9 cellular contexts compared by ENCODE assay signal in genomic region chr11:134411887-134412507, GRCh38. TPM values are rescaled to one million over a fixed set of nuclear protein-coding genes. Genes with fewer than 3 reads are reported as not detected.
DNase-seq lines count a peak whose midpoint lies in the region; ATAC-seq, FAIRE-seq and TF ChIP-seq lines count a peak whose summit lies in the region.
"Had no signal": no experiment of that assay in that cellular context is flagged by ENCODE, and none has a peak within 500 bp of the region (broad histone marks: within the 10 kb centered on the region; RNA-seq: fewer than 3 reads in every experiment).

B3GAT1 (minus strand) TSS chr11:134412242; CDS start chr11:134387659, 24,583 bp downstream.

- peak; percentile 10 for DNase-seq in stimulated activated CD4-positive, alpha-beta T cell treated with anti-CD3 and anti-CD28 coated beads, Interleukin-12 subunit alpha, Interleukin-12 subunit beta, amount 100 ng/mL, for 4 hours
- DNase-seq in stimulated activated CD4-positive, alpha-beta T cell treated with anti-CD3 and anti-CD28 coated beads, Interleukin-4, amount 100 ng/mL, for 24 hours = no peak
- DNase-seq in astrocyte (ENCODE audit: low read depth) = no peak
- DNase-seq in mesendoderm = no peak
- DNase-seq in uterus = no peak
- DNase-seq in SW 1271 (lab: John Stamatoyannopoulos, UW) = no peak
- DNase-seq in ureter (ENCODE audit: low spot score) = no peak

- H3K23ac ChIP-seq in mesendoderm (ENCODE audit: low read length) = peak within 1 kb of the TSS; percentile 45

- H2AK5ac ChIP-seq in mesendoderm (ENCODE audit: low read length) = no peak within 1 kb of the TSS

- no peak within 1 kb of the TSS for H3K4ac ChIP-seq in mesendoderm (ENCODE audit: low read depth, low read length)

- H4K20me1 ChIP-seq in astrocyte (ENCODE audit: insufficient read depth, low read length) = peaks cover 6% of the 10 kb centered on the region

- TF ChIP-seq CTCF in astrocyte (IDR thresholded peaks at IDR 0.05; ENCODE audit: insufficient read depth, low read depth, low read length) (no peak), uterus (IDR thresholded peaks at IDR 0.05) (no peak)

- intact Hi-C loops in uterus (cut with DNase I; ENCODE audit: low total_unique reads) = no loop called here

- H3K18ac ChIP-seq in mesendoderm (ENCODE audit: low read length) = peak within 1 kb of the TSS; percentile 88

- no peak within 1 kb of the TSS for H4K8ac ChIP-seq in mesendoderm (ENCODE audit: low read depth, low read length)

- no peak for TF ChIP-seq POLR2A in uterus (IDR thresholded peaks at IDR 0.05)

- H3K9ac ChIP-seq in astrocyte (ENCODE audit: low read length) (no peak within 1 kb of the TSS), mesendoderm (ENCODE audit: low read length) (peak within 1 kb of the TSS; percentile 77)

- H3K9me3 Mint-ChIP-seq in astrocyte (ENCODE audit: unreplicated experiment) = no peaks in the 10 kb centered on the region

- H3K4me3 ChIP-seq in astrocyte (ENCODE audit: insufficient read depth, low read depth, low read length) (no peak within 1 kb of the TSS), mesendoderm (ENCODE audit: low read length) (peak within 1 kb of the TSS; percentile 54), uterus (peak within 1 kb of the TSS; percentile 26 to 32)

- no peak for FAIRE-seq in astrocyte (lab: Jason Lieb, UNC)

- no peak within 1 kb of the TSS for H2BK120ac ChIP-seq in mesendoderm (ENCODE audit: low read depth, low read length)

- no peaks in the 10 kb centered on the region for H3K36me3 ChIP-seq in astrocyte (ENCODE audit: insufficient read depth, low read length)
- H3K36me3 ChIP-seq in mesendoderm (ENCODE audit: control insufficient read depth, insufficient read depth, low read length) = no peaks in the 10 kb centered on the region
- no peaks in the 10 kb centered on the region for H3K36me3 ChIP-seq in uterus

- peak within 1 kb of the TSS; percentile 41 for H2AFZ ChIP-seq in astrocyte (ENCODE audit: low read depth, low read length)

- H4K5ac ChIP-seq in mesendoderm (ENCODE audit: low read length) = no peak within 1 kb of the TSS

- no CpG with 5 or more reads among the region's 92 CpGs for WGBS in mesendoderm (ENCODE audit: extremely low coverage, insufficient coverage, low lambda C conversion rate)

- peak within 1 kb of the TSS; percentile 86 for H3K56ac ChIP-seq in mesendoderm (ENCODE audit: low read length)

- peaks cover 2% of the 10 kb centered on the region for H3K4me1 Mint-ChIP-seq in astrocyte (ENCODE audit: low read depth, unreplicated experiment)

- H3K27ac ChIP-seq in astrocyte (ENCODE audit: low read depth, low read length) (no peak within 1 kb of the TSS), mesendoderm (ENCODE audit: low read depth, low read length) (no peak within 1 kb of the TSS), uterus (no peak within 1 kb of the TSS)
- H3K27ac ChIP-seq: epithelial cell of prostate had no signal

- ATAC-seq in HG02970 (IDR thresholded peaks at IDR 0.05; ENCODE audit: low FRiP score, unreplicated experiment) = no peak

- peaks cover 5% of the 10 kb centered on the region for H3K79me1 ChIP-seq in mesendoderm (ENCODE audit: low read length)

- peak within 1 kb of the TSS; percentile 81 for H3K4me3 Mint-ChIP-seq in astrocyte (ENCODE audit: unreplicated experiment)

- no peak within 1 kb of the TSS for H2BK5ac ChIP-seq in mesendoderm (ENCODE audit: low read length)

- H3K79me2 ChIP-seq in astrocyte (ENCODE audit: insufficient read depth, low read length) = no peaks in the 10 kb centered on the region
- peaks cover 1% of the 10 kb centered on the region for H3K79me2 ChIP-seq in mesendoderm (ENCODE audit: control insufficient read depth, insufficient read depth, low read length)

- H3K9me3 ChIP-seq in astrocyte (ENCODE audit: insufficient read depth, low read depth, low read length) (no peaks in the 10 kb centered on the region), uterus (no peaks in the 10 kb centered on the region)

- H3K36me3 Mint-ChIP-seq in astrocyte (ENCODE audit: low read depth, unreplicated experiment) = peaks cover 3% of the 10 kb centered on the region

- no peak within 1 kb of the TSS for H2BK15ac ChIP-seq in mesendoderm (replicated peaks; ENCODE audit: low read depth)

- peaks cover 72% of the 10 kb centered on the region for H3K27me3 Mint-ChIP-seq in astrocyte (ENCODE audit: low read depth, unreplicated experiment)

- H3K4me2 ChIP-seq in astrocyte (ENCODE audit: low read length) = peak within 1 kb of the TSS; percentile 59
- peak within 1 kb of the TSS; percentile 68 for H3K4me2 ChIP-seq in mesendoderm (ENCODE audit: low read length)

- no peak within 1 kb of the TSS for H3K27ac Mint-ChIP-seq in astrocyte (ENCODE audit: unreplicated experiment)

- H3K4me1 ChIP-seq in astrocyte (ENCODE audit: insufficient read depth, low read length) (no peaks in the 10 kb centered on the region), mesendoderm (ENCODE audit: control insufficient read depth, low read depth, low read length) (peaks cover 8% of the 10 kb centered on the region), uterus (peaks cover 0 to 14% of the 10 kb centered on the region in 2 donors)

- H3K27me3 ChIP-seq in astrocyte (ENCODE audit: insufficient read depth, low read length) (peaks cover 26% of the 10 kb centered on the region), mesendoderm (ENCODE audit: insufficient read depth, low read length, poor library complexity) (peaks cover 2% of the 10 kb centered on the region), uterus (peaks cover 0 to 21% of the 10 kb centered on the region in 2 donors)

RNA-seq across cellular contexts. Expression of gene B3GAT1, which starts in this region (rescaled TPM):
- total RNA-seq in astrocyte (1.9 TPM in 2 replicates), uterus (under 1 TPM in 2 of 4 donors, not detected in 2; 0.40 to 0.76 TPM), ureter (8.6 TPM)
- 9.3 TPM for polyA plus RNA-seq in mesendoderm (2013, experiment 1 of 2)
- 9.6 TPM for polyA plus RNA-seq in mesendoderm (2013, experiment 2 of 2)
